In genomic region chr10:100046088-100046487, GRCh38 we compare ENCODE assay signal across 8 cellular contexts. TPM values are rescaled to one million over a fixed set of nuclear protein-coding genes. Genes with fewer than 3 reads are reported as not detected.
DNase-seq lines count a peak whose midpoint lies in the region; ATAC-seq and TF ChIP-seq lines count a peak whose summit lies in the region.

No MANE protein-coding gene starts in this region.

- H3K4me1 Mint-ChIP-seq in activated CD4-positive, alpha-beta memory T cell treated with anti-CD3 and anti-CD28 coated beads, Interleukin-2, amount 10 ng/mL, durations not matched to agents 7 days and 5 days: peaks cover 2% of the 10 kb centered on the region
- peaks cover 2% of the 10 kb centered on the region for H3K4me1 Mint-ChIP-seq in memory B cell

- TF ChIP-seq CTCF in GM12874 (IDR thresholded peaks at IDR 0.05; ENCODE audit: insufficient read depth, low read depth, low read length): peak; percentile 90

- H3K9me3 Mint-ChIP-seq in activated CD4-positive, alpha-beta memory T cell treated with anti-CD3 and anti-CD28 coated beads, Interleukin-2, amount 10 ng/mL, durations not matched to agents 7 days and 5 days: no peaks in the 10 kb centered on the region
- H3K9me3 Mint-ChIP-seq in memory B cell: no peaks in the 10 kb centered on the region

- no peak overlapping the region for H3K4me3 Mint-ChIP-seq in activated CD4-positive, alpha-beta memory T cell treated with anti-CD3 and anti-CD28 coated beads, Interleukin-2, amount 10 ng/mL, durations not matched to agents 7 days and 5 days
- no peak overlapping the region for H3K4me3 Mint-ChIP-seq in memory B cell

- H3K36me3 ChIP-seq in effector memory CD4-positive, alpha-beta T cell (ENCODE audit: control insufficient read depth, insufficient read depth, low read length): no peaks in the 10 kb centered on the region

- CTCF ChIA-PET in activated CD4-positive, alpha-beta memory T cell treated with anti-CD3 and anti-CD28 coated beads, Interleukin-2, amount 10 ng/mL, durations not matched to agents 7 days and 5 days (lab: Charles Lee): interaction anchor here (0.6 to 10.0 kb wide), 32 partner anchors 8 to 314 kb away, joined by 3 to 163 read pairs (median 4); partner anchors contain the start of genes CUTC and DNMBP

- no peaks in the 10 kb centered on the region for H3K36me3 Mint-ChIP-seq in activated CD4-positive, alpha-beta memory T cell treated with anti-CD3 and anti-CD28 coated beads, Interleukin-2, amount 10 ng/mL, durations not matched to agents 7 days and 5 days (ENCODE audit: low read depth)
- no peaks in the 10 kb centered on the region for H3K36me3 Mint-ChIP-seq in memory B cell

- no peak overlapping the region for H3K27ac ChIP-seq in effector memory CD4-positive, alpha-beta T cell (ENCODE audit: insufficient read depth, low read length, poor library complexity, severe bottlenecking)

- DNase-seq in NCI-H82 treated with DMSO at 0.1 percent for 48 hours (lab: John Stamatoyannopoulos, UW; ENCODE audit: unreplicated experiment): peak; percentile 68
- DNase-seq in activated CD4-positive, alpha-beta memory T cell treated with anti-CD3 and anti-CD28 coated beads, Interleukin-2, amount 10 ng/mL, durations not matched to agents 7 days and 5 days: peak; percentile 82
- peak; percentile 31 to 70 (median 53) for DNase-seq in effector memory CD4-positive, alpha-beta T cell
- peak; percentile 81 to 87 for DNase-seq in memory B cell (ENCODE audit: low spot score in 2 of 2)
- peak; percentile 73 for DNase-seq in stimulated activated CD8-positive, alpha-beta memory T cell treated with anti-CD3 and anti-CD28 coated beads, Interleukin-15, amount 100 ng/mL, for 1 hour (ENCODE audit: low read depth)

- no peaks in the 10 kb centered on the region for H3K9me3 ChIP-seq in effector memory CD4-positive, alpha-beta T cell (ENCODE audit: control insufficient read depth, low read length)

- POLR2A ChIA-PET in activated CD4-positive, alpha-beta memory T cell treated with anti-CD3 and anti-CD28 coated beads, Interleukin-2, amount 10 ng/mL, durations not matched to agents 7 days and 5 days (lab: Charles Lee): interaction anchor here (1.8 kb wide), 1 partner anchor 200 kb away, joined by 7 read pairs; no protein-coding TSS in a partner anchor

- no peaks in the 10 kb centered on the region for H3K27me3 ChIP-seq in effector memory CD4-positive, alpha-beta T cell (replicated peaks; ENCODE audit: control insufficient read depth, insufficient read depth, low read length, poor library complexity, severe bottlenecking)

- ATAC-seq in HG03432 (IDR thresholded peaks at IDR 0.05; ENCODE audit: unreplicated experiment): peak; percentile 67
- peak; percentile 87 for ATAC-seq in memory B cell (ENCODE audit: low read depth)
- ATAC-seq in HG03442 (IDR thresholded peaks at IDR 0.05; ENCODE audit: unreplicated experiment): no peak

- H3K27me3 Mint-ChIP-seq in activated CD4-positive, alpha-beta memory T cell treated with anti-CD3 and anti-CD28 coated beads, Interleukin-2, amount 10 ng/mL, durations not matched to agents 7 days and 5 days: peaks cover 16% of the 10 kb centered on the region
- H3K27me3 Mint-ChIP-seq in memory B cell: no peaks in the 10 kb centered on the region

- H3K4me3 ChIP-seq in effector memory CD4-positive, alpha-beta T cell (ENCODE audit: insufficient read depth, low read depth, low read length, poor library complexity, severe bottlenecking): no peak overlapping the region

- no peak overlapping the region for H3K27ac Mint-ChIP-seq in activated CD4-positive, alpha-beta memory T cell treated with anti-CD3 and anti-CD28 coated beads, Interleukin-2, amount 10 ng/mL, durations not matched to agents 7 days and 5 days
- H3K27ac Mint-ChIP-seq in memory B cell: no peak overlapping the region

- H3K4me1 ChIP-seq in effector memory CD4-positive, alpha-beta T cell (ENCODE audit: control insufficient read depth, insufficient read depth, low read length, poor library complexity, severe bottlenecking): no peaks in the 10 kb centered on the region

RNA-seq across cellular contexts. Expression of gene CPN1, which starts 35.6 kb away (rescaled TPM):
- total RNA-seq in activated CD4-positive, alpha-beta memory T cell treated with anti-CD3 and anti-CD28 coated beads, Interleukin-2, amount 10 ng/mL, durations not matched to agents 7 days and 5 days: not detected

RNA-seq across cellular contexts. Expression of gene DNMBP, which starts 36.3 kb away (rescaled TPM):
- total RNA-seq in activated CD4-positive, alpha-beta memory T cell treated with anti-CD3 and anti-CD28 coated beads, Interleukin-2, amount 10 ng/mL, durations not matched to agents 7 days and 5 days: 1 to 10 TPM; 4.8 to 5.1 TPM
